31 cellular contexts compared by ENCODE assay signal in the genomic region with DNA sequence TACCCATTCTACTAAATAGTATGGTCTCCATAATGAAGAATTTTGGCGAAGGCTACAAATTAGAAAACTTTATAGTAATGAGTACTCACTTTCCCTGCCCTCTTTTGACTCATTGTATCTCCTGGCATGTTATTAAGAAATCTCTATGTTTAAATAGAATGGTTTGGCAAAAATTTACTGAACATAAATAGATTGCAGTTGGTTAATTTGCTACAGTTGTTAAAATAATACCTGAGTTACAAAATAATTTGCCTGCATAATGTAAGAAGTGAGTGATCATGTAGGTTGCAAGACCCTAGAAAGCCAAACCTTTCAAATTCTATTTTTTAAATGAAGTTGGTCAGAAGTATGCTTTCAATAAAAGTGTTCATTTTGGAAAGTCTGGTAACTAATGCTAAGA.
"Had no signal": no experiment of that assay in that cellular context is flagged by ENCODE, and none has a peak within 500 bp of the region (broad histone marks: within the 10 kb centered on the region; RNA-seq: fewer than 3 reads in every experiment).

No MANE protein-coding gene starts in this region.

- H3K36me3 ChIP-seq: adrenal gland, esophagus muscularis mucosa, WERI-Rb-1 had no signal

- ATAC-seq: activated CD4-positive, CD25-positive, alpha-beta regulatory T cell treated with anti-CD3 and anti-CD28 coated beads, Interleukin-2, amount 50 U/mL, for 24 hours; activated CD8-positive, alpha-beta T cell treated with anti-CD3 and anti-CD28 coated beads for 36 hours; activated T-cell treated with anti-CD3 and anti-CD28 coated beads, Interleukin-2, amount 50 U/mL, for 4 hours; activated T-helper 17 cell treated with anti-CD3 and anti-CD28 coated beads, Interleukin-2, amount 50 U/mL, for 72 hours; effector memory CD8-positive, alpha-beta T cell; T-helper 17 cell had no signal

- H3K27me3 ChIP-seq: adrenal gland, esophagus muscularis mucosa had no signal

- H3K27ac Mint-ChIP-seq: activated B cell treated with CpG ODN at 0.5 μM for 24 hours; activated CD8-positive, alpha-beta T cell treated with anti-CD3 and anti-CD28 coated beads for 36 hours; activated naive CD8-positive, alpha-beta T cell; activated T-helper 17 cell treated with anti-CD3 and anti-CD28 coated beads, Interleukin-2, amount 50 U/mL, for 72 hours; brain; effector memory CD8-positive, alpha-beta T cell; T-helper 17 cell; T-helper 2 cell treated with Interferon-gamma antibody and Interleukin-4, amounts not matched to agents 5 μg/mL and 100 μg/mL, for 36 hours had no signal

- H3K36me3 Mint-ChIP-seq: activated naive CD8-positive, alpha-beta T cell; brain had no signal

- H3K4me1 Mint-ChIP-seq: brain; central memory CD8-positive, alpha-beta T cell had no signal

- DNase-seq: activated B cell treated with CpG ODN at 0.5 μM for 24 hours; activated CD4-positive, alpha-beta T cell treated with anti-CD3 and anti-CD28 coated beads for 48 hours; activated CD4-positive, alpha-beta T cell treated with anti-CD3 and anti-CD28 coated beads, Interleukin-2, amount 50 U/mL, for 1 hour; activated CD4-positive, alpha-beta T cell treated with anti-CD3 and anti-CD28 coated beads, Interleukin-2, amount 50 U/mL, for 48 hours; activated CD8-positive, alpha-beta memory T cell treated with anti-CD3 and anti-CD28 coated beads for 24 hours; activated CD8-positive, alpha-beta T cell treated with anti-CD3 and anti-CD28 coated beads for 36 hours; activated effector memory CD4-positive, alpha-beta T cell treated with Interleukin-2 at 50 U/mL for 16 hours; activated gamma-delta T cell treated with Interleukin-2 at 50 U/mL for 16 hours; activated naive CD4-positive, alpha-beta T cell treated with anti-CD3 and anti-CD28 coated beads, Interleukin-2, amount 50 U/mL, for 16 hours; activated naive CD4-positive, alpha-beta T cell treated with Interleukin-2 at 50 U/mL for 16 hours; activated T-cell treated with anti-CD3 and anti-CD28 coated beads, Interleukin-2, amount 50 U/mL, for 4 hours; adrenal gland; amygdala; aorta; dermis blood vessel endothelial cell; effector CD4-positive, alpha-beta T cell; effector memory CD8-positive, alpha-beta T cell; erythroblast; head of caudate nucleus; T-helper 1 cell; T-helper 17 cell; T1000; WERI-Rb-1 had no signal

- H3K4me3 ChIP-seq: adrenal gland, coronary artery, esophagus muscularis mucosa had no signal

- H3K9me3 Mint-ChIP-seq: activated B cell treated with CpG ODN at 0.5 μM for 24 hours; activated CD8-positive, alpha-beta T cell treated with anti-CD3 and anti-CD28 coated beads for 36 hours; activated T-cell treated with anti-CD3 and anti-CD28 coated beads, Interleukin-2, amount 50 U/mL, for 4 hours; activated T-helper 17 cell treated with anti-CD3 and anti-CD28 coated beads, Interleukin-2, amount 50 U/mL, for 72 hours; central memory CD8-positive, alpha-beta T cell; effector memory CD8-positive, alpha-beta T cell; T-helper 2 cell treated with Interferon-gamma antibody and Interleukin-4, amounts not matched to agents 5 μg/mL and 100 μg/mL, for 36 hours had no signal

- H3K27me3 Mint-ChIP-seq: activated B cell treated with CpG ODN at 0.5 μM for 24 hours; activated CD8-positive, alpha-beta T cell treated with anti-CD3 and anti-CD28 coated beads for 36 hours; activated naive CD8-positive, alpha-beta T cell; activated T-helper 17 cell treated with anti-CD3 and anti-CD28 coated beads, Interleukin-2, amount 50 U/mL, for 72 hours; central memory CD8-positive, alpha-beta T cell; T-helper 17 cell had no signal

- H3K27ac ChIP-seq: adrenal gland, coronary artery, esophagus muscularis mucosa, WERI-Rb-1 had no signal

- H3K4me3 Mint-ChIP-seq: activated B cell treated with CpG ODN at 0.5 μM for 24 hours; activated CD8-positive, alpha-beta T cell treated with anti-CD3 and anti-CD28 coated beads for 36 hours; activated naive CD8-positive, alpha-beta T cell; activated T-cell treated with anti-CD3 and anti-CD28 coated beads, Interleukin-2, amount 50 U/mL, for 4 hours; activated T-helper 17 cell treated with anti-CD3 and anti-CD28 coated beads, Interleukin-2, amount 50 U/mL, for 72 hours; brain; central memory CD8-positive, alpha-beta T cell; effector memory CD8-positive, alpha-beta T cell; T-helper 17 cell; T-helper 2 cell treated with Interferon-gamma antibody and Interleukin-4, amounts not matched to agents 5 μg/mL and 100 μg/mL, for 36 hours had no signal

- H3K9me3 ChIP-seq: adrenal gland, esophagus muscularis mucosa had no signal

- H3K4me1 ChIP-seq: adrenal gland, esophagus muscularis mucosa had no signal
